Comparison of ENCODE assay signal across 1 cellular context in genomic region chr1:51236548-51237312, GRCh38.
TF ChIP-seq lines count a peak whose summit lies in the region.

No MANE protein-coding gene starts in this region.

TF ChIP-seq in HepG2, 621 proteins besides CTCF, POLR2A, EP300 and RAD21 (continued from another document and continues in another):
- TF ChIP-seq RBFOX2 (IDR thresholded peaks at IDR 0.05; ENCODE audit: low read depth, low read length) (peak; percentile 62; the same call in 1 of the 2 replicates), TOPORS (CRISPR knock-in tag; IDR thresholded peaks at IDR 0.05) (no peak), PHF5A (CRISPR knock-in tag; IDR thresholded peaks at IDR 0.05; ENCODE audit: low read depth, unreplicated experiment) (no peak), HNRNPL (IDR thresholded peaks at IDR 0.05; ENCODE audit: low read depth, low read length) (0 out of 2 replicates have a peak, but pooled peaks have one; percentile 25), KAT2B (IDR thresholded peaks at IDR 0.05; ENCODE audit: borderline replicate concordance, low read depth, low read length) (no peak), SIX1 (CRISPR knock-in tag; IDR thresholded peaks at IDR 0.05; ENCODE audit: borderline replicate concordance) (no peak), NFKBIZ (CRISPR knock-in tag; IDR thresholded peaks at IDR 0.05) (no peak), PATZ1 (CRISPR knock-in tag; IDR thresholded peaks at IDR 0.05) (peak; percentile 7; the same call in 1 of the 2 replicates), HDAC1 (CRISPR knock-in tag; IDR thresholded peaks at IDR 0.05) (no peak), NFKB2 (CRISPR knock-in tag; IDR thresholded peaks at IDR 0.05; ENCODE audit: borderline replicate concordance) (no peak), NFIC (IDR thresholded peaks at IDR 0.05; ENCODE audit: low read length) (no peak), POLR2G (IDR thresholded peaks at IDR 0.05; ENCODE audit: low read depth, low read length) (no peak), GABPB1 (CRISPR knock-in tag; IDR thresholded peaks at IDR 0.05) (peak; percentile 26; the same call in 1 of the 2 replicates), SUZ12 (IDR thresholded peaks at IDR 0.05; ENCODE audit: low read depth, low read length) (no peak), SRSF4 (IDR thresholded peaks at IDR 0.05; ENCODE audit: low read depth, low read length, poor library complexity, severe bottlenecking) (no peak), HINFP (CRISPR knock-in tag; IDR thresholded peaks at IDR 0.05; ENCODE audit: low read depth) (0 out of 2 replicates have a peak, but pooled peaks have one; percentile 27), ZNF800 (CRISPR knock-in tag; IDR thresholded peaks at IDR 0.05) (no peak), ETV6 (CRISPR knock-in tag; conservative IDR thresholded peaks at IDR 0.05) (no peak), SIX4 (CRISPR knock-in tag; IDR thresholded peaks at IDR 0.05) (no peak), PITX1 (CRISPR knock-in tag; IDR thresholded peaks at IDR 0.05) (no peak), ZBTB43 (CRISPR knock-in tag; conservative IDR thresholded peaks at IDR 0.05) (no peak), ZNF335 (CRISPR knock-in tag; IDR thresholded peaks at IDR 0.05) (no peak), PCBP2 (optimal IDR thresholded peaks at IDR 0.05; ENCODE audit: low read depth, low read length, poor library complexity, severe bottlenecking) (no peak), DMAP1 (CRISPR knock-in tag; IDR thresholded peaks at IDR 0.05) (no peak), SOX5 (CRISPR knock-in tag; IDR thresholded peaks at IDR 0.05; ENCODE audit: borderline replicate concordance) (no peak), ZNF652 (CRISPR knock-in tag; IDR thresholded peaks at IDR 0.05; ENCODE audit: borderline replicate concordance, low read depth) (no peak), ZNF230 (CRISPR knock-in tag; IDR thresholded peaks at IDR 0.05) (no peak), ZBTB42 (CRISPR knock-in tag; IDR thresholded peaks at IDR 0.05) (no peak), SMC3 (IDR thresholded peaks at IDR 0.05; ENCODE audit: low read length) (no peak), ZNF121 (CRISPR knock-in tag; IDR thresholded peaks at IDR 0.05) (no peak), ZNF160 (CRISPR knock-in tag; IDR thresholded peaks at IDR 0.05) (peak; percentile 20; the same call in 1 of the 2 replicates), ZNF3 (CRISPR knock-in tag; IDR thresholded peaks at IDR 0.05) (no peak), NFRKB (IDR thresholded peaks at IDR 0.05) (no peak), PBX3 (CRISPR knock-in tag; IDR thresholded peaks at IDR 0.05; ENCODE audit: borderline replicate concordance) (no peak), ZNF563 (CRISPR knock-in tag; IDR thresholded peaks at IDR 0.05) (no peak), ZNF687 (CRISPR knock-in tag; IDR thresholded peaks at IDR 0.05) (peak; percentile 53; the same call in 1 of the 2 replicates), IRF2 (CRISPR knock-in tag; IDR thresholded peaks at IDR 0.05) (no peak), ZNF547 (CRISPR knock-in tag; IDR thresholded peaks at IDR 0.05) (no peak; the same call in 1 of the 2 replicates), NPAS2 (CRISPR knock-in tag; IDR thresholded peaks at IDR 0.05; ENCODE audit: borderline replicate concordance) (no peak), ZNF777 (CRISPR knock-in tag; IDR thresholded peaks at IDR 0.05) (no peak), ZGPAT (CRISPR knock-in tag; IDR thresholded peaks at IDR 0.05) (no peak), NFATC3 (CRISPR knock-in tag; IDR thresholded peaks at IDR 0.05) (0 out of 2 replicates have a peak, but pooled peaks have one; percentile 41), RFX3 (CRISPR knock-in tag; IDR thresholded peaks at IDR 0.05) (no peak), ELK4 (CRISPR knock-in tag; IDR thresholded peaks at IDR 0.05; ENCODE audit: borderline replicate concordance) (no peak), ZNF773 (CRISPR knock-in tag; IDR thresholded peaks at IDR 0.05; ENCODE audit: borderline replicate concordance) (no peak), ZSCAN5A (CRISPR knock-in tag; IDR thresholded peaks at IDR 0.05; ENCODE audit: borderline replicate concordance) (no peak), TRIM24 (CRISPR knock-in tag; IDR thresholded peaks at IDR 0.05) (no peak), ZNF691 (CRISPR knock-in tag; IDR thresholded peaks at IDR 0.05; ENCODE audit: borderline replicate concordance, low read depth) (peak; percentile 11; the same call in 1 of the 2 replicates), SMARCE1 (IDR thresholded peaks at IDR 0.05; ENCODE audit: borderline replicate concordance) (no peak), ZNF20 (CRISPR knock-in tag; IDR thresholded peaks at IDR 0.05) (no peak)
